Comparison of ENCODE assay signal across 23 cellular contexts in the genomic region with DNA sequence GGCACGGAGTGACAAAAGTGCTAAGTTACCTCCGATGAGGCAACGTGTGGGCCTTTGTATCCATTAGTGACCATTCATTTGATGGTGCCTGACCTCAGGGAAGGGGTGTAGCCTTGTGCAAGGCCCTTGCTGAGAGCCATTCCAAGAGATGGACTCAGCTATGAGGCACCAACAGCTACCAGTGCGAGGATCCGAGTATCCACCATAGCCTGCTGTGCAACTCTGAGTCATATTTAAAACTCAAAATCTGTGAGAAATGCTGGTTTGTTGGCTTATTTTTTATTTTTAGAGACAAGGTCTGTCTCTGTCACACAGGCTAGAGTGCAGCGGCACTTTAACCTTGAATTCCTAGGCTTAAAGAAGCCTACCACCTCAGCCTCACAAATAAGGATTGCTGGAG. TPM values are rescaled to one million over a fixed set of nuclear protein-coding genes. Genes with fewer than 3 reads are reported as not detected.
DNase-seq lines count a peak whose midpoint lies in the region; ATAC-seq, FAIRE-seq and TF ChIP-seq lines count a peak whose summit lies in the region.
"Had no signal": no experiment of that assay in that cellular context is flagged by ENCODE, and none has a peak within 500 bp of the region (broad histone marks: within the 10 kb centered on the region; RNA-seq: fewer than 3 reads in every experiment).

No MANE protein-coding gene starts in this region.

- no peaks in the 10 kb centered on the region for H3K27me3 ChIP-seq in CD8-positive, alpha-beta T cell (ENCODE audit: insufficient read depth, low read length)
- H3K27me3 ChIP-seq in keratinocyte (ENCODE audit: control insufficient read depth, extremely low read depth, insufficient read depth, low read length): no peaks in the 10 kb centered on the region

- no peaks in the 10 kb centered on the region for H4K20me1 ChIP-seq in keratinocyte (ENCODE audit: control insufficient read depth, extremely low read depth, insufficient read depth, low read length)

- CTCF ChIA-PET in A549 (lab: Yijun Ruan, JAX): interaction anchor here (1.2 to 7.3 kb wide), 5 partner anchors 24 to 222 kb away, joined by 3 to 56 read pairs (median 4); partner anchors contain the start of genes RAD52 and WNK1
- CTCF ChIA-PET in CD8-positive, alpha-beta T cell (lab: Charles Lee): interaction anchor here (1.8 to 4.2 kb wide), 2 partner anchors 11 to 25 kb away, joined by 7 to 44 read pairs; partner anchors contain the start of gene WNK1

- peak overlapping the region; percentile 44 for H3K4me2 ChIP-seq in A549
- no peak overlapping the region for H3K4me2 ChIP-seq in keratinocyte (ENCODE audit: control insufficient read depth, extremely low read depth, insufficient read depth, low read depth, low read length)
- H3K4me2 ChIP-seq: KMS-11 had no signal

- no peaks in the 10 kb centered on the region for H3K36me3 ChIP-seq in CD8-positive, alpha-beta T cell (ENCODE audit: insufficient read depth, low read length)
- no peaks in the 10 kb centered on the region for H3K36me3 ChIP-seq in keratinocyte (ENCODE audit: control insufficient read depth in 2 of 2, extremely low read depth in 1 of 2, insufficient read depth in 2 of 2, low read length in 2 of 2)
- H3K36me3 ChIP-seq: thoracic aorta had no signal

- TF ChIP-seq CTCF in A549 (IDR thresholded peaks at IDR 0.05) (no peak), keratinocyte (optimal IDR thresholded peaks at IDR 0.05 in 1 of 3, IDR thresholded peaks at IDR 0.05 in 1 of 3, conservative IDR thresholded peaks at IDR 0.05 in 1 of 3; ENCODE audit: extremely low read depth in 1 of 3, insufficient read depth in 2 of 3, low read length in 3 of 3) (no peak), glutamatergic neuron (IDR thresholded peaks at IDR 0.05; ENCODE audit: partially characterized antibody, unreplicated experiment) (no peak)
- TF ChIP-seq CTCF in CD8-positive, alpha-beta T cell (IDR thresholded peaks at IDR 0.05): no peak

- H3K79me2 ChIP-seq in keratinocyte (ENCODE audit: control insufficient read depth, insufficient read depth, low read length): no peaks in the 10 kb centered on the region

- DNase-seq in A549 (ENCODE audit: low read depth in 1 of 2, low spot score in 1 of 2) (no peak), T-helper 17 cell (no peak), keratinocyte (ENCODE audit: low read depth, low spot score) (no peak), putamen (ENCODE audit: low spot score) (no peak), DMS153 treated with DMSO at 0.1 percent for 48 hours (lab: John Stamatoyannopoulos, UW; ENCODE audit: unreplicated experiment) (no peak), glutamatergic neuron (no peak)
- no peak for DNase-seq in CD8-positive, alpha-beta T cell
- DNase-seq: cortex of kidney, left ventricle myocardium superior, mucosa of descending colon, NCI-H1417, NCI-H2171 treated with DMSO at 0.1 percent for 48 hours, NCI-H82, occipital lobe, small intestine, SW 1271 had no signal

- ATAC-seq in A549: peak in 1 of 2 experiments; percentile 34; a peak in 3 of 6 replicates
- no peak for ATAC-seq in CD8-positive, alpha-beta T cell
- ATAC-seq in T-helper 17 cell: no peak
- no peak for ATAC-seq in GM19467 (IDR thresholded peaks at IDR 0.05; ENCODE audit: unreplicated experiment)
- ATAC-seq: mucosa of descending colon had no signal

- H3K4me3 Mint-ChIP-seq in CD8-positive, alpha-beta T cell: no peak overlapping the region
- peak overlapping the region; percentile 41 for H3K4me3 Mint-ChIP-seq in T-helper 17 cell
- no peak overlapping the region for H3K4me3 Mint-ChIP-seq in glutamatergic neuron (ENCODE audit: unreplicated experiment)

- H3K27me3 Mint-ChIP-seq in CD8-positive, alpha-beta T cell (ENCODE audit: low read depth): no peaks in the 10 kb centered on the region
- H3K27me3 Mint-ChIP-seq in T-helper 17 cell: no peaks in the 10 kb centered on the region
- no peaks in the 10 kb centered on the region for H3K27me3 Mint-ChIP-seq in glutamatergic neuron (ENCODE audit: unreplicated experiment)

- dilution Hi-C loops in keratinocyte (cut with MboI; ENCODE audit: extremely low pct_ligation_motif_present, low sequenced_read_pairs): no loop called here

- intact Hi-C loops in CD8-positive, alpha-beta T cell (cut with DNase I, micrococcal nuclease): no loop called here

- TF ChIP-seq RAD21 in A549 (conservative IDR thresholded peaks at IDR 0.05 in 1 of 2, IDR thresholded peaks at IDR 0.05 in 1 of 2): no peak

- H3K9me3 Mint-ChIP-seq in CD8-positive, alpha-beta T cell: peaks cover 2% of the 10 kb centered on the region
- peaks cover 3% of the 10 kb centered on the region for H3K9me3 Mint-ChIP-seq in glutamatergic neuron (ENCODE audit: unreplicated experiment)

- TF ChIP-seq POLR2A in A549 (IDR thresholded peaks at IDR 0.05; ENCODE audit: low read length): no peak

- FAIRE-seq in A549 (lab: Jason Lieb, UNC) (no peak), keratinocyte (lab: Jason Lieb, UNC) (peak; percentile 17)
- FAIRE-seq: endothelial cell of umbilical vein, G401.6, GM12891, small intestine had no signal

- POLR2A ChIA-PET in A549 (lab: Yijun Ruan, JAX): interaction anchor here (0.6 kb wide), 1 partner anchor 23 kb away, joined by 3 read pairs; no protein-coding TSS in a partner anchor
- POLR2A ChIA-PET in CD8-positive, alpha-beta T cell (lab: Charles Lee): interaction anchor here (0.8 to 6.9 kb wide), 4 partner anchors 8 to 84 kb away, joined by 4 to 58 read pairs (median 6); partner anchors contain the start of gene WNK1

- H2AFZ ChIP-seq in keratinocyte (ENCODE audit: control insufficient read depth, low read length): no peak overlapping the region

- H3K9me3 ChIP-seq in A549: no peaks in the 10 kb centered on the region
- H3K9me3 ChIP-seq in CD8-positive, alpha-beta T cell (ENCODE audit: low read length): no peaks in the 10 kb centered on the region
- no peaks in the 10 kb centered on the region for H3K9me3 ChIP-seq in T-helper 17 cell (ENCODE audit: control insufficient read depth, low read length, poor library complexity, severe bottlenecking)
- no peaks in the 10 kb centered on the region for H3K9me3 ChIP-seq in keratinocyte (ENCODE audit: control insufficient read depth, low read depth, low read length)
- H3K9me3 ChIP-seq: mucosa of descending colon, thoracic aorta had no signal

- H3K4me3 ChIP-seq in A549 (no peak overlapping the region), keratinocyte (ENCODE audit: control insufficient read depth in 2 of 3, extremely low read depth in 1 of 3, insufficient read depth in 2 of 3, low read depth in 1 of 3, low read length in 3 of 3) (no peak overlapping the region)
- no peak overlapping the region for H3K4me3 ChIP-seq in CD8-positive, alpha-beta T cell (ENCODE audit: low read depth, low read length)
- H3K4me3 ChIP-seq: mucosa of descending colon, thoracic aorta had no signal

- H3K36me3 Mint-ChIP-seq in CD8-positive, alpha-beta T cell: no peaks in the 10 kb centered on the region
- no peaks in the 10 kb centered on the region for H3K36me3 Mint-ChIP-seq in T-helper 17 cell (ENCODE audit: low read depth)
- peaks cover 3% of the 10 kb centered on the region for H3K36me3 Mint-ChIP-seq in glutamatergic neuron (ENCODE audit: unreplicated experiment)

- H3K4me1 Mint-ChIP-seq in CD8-positive, alpha-beta T cell (ENCODE audit: low read depth): peaks cover 77% of the 10 kb centered on the region
- H3K4me1 Mint-ChIP-seq in T-helper 17 cell (peaks cover 36% of the 10 kb centered on the region), glutamatergic neuron (ENCODE audit: low read depth, unreplicated experiment) (peaks cover 1% of the 10 kb centered on the region)

- peaks cover 32% of the 10 kb centered on the region for H3K4me1 ChIP-seq in A549
- peaks cover 63% of the 10 kb centered on the region for H3K4me1 ChIP-seq in CD8-positive, alpha-beta T cell (ENCODE audit: insufficient read depth, low read length)
- H3K4me1 ChIP-seq in keratinocyte (ENCODE audit: control insufficient read depth, extremely low read depth, insufficient read depth, low read length): peaks cover 27% of the 10 kb centered on the region

- TF ChIP-seq EP300 in A549 (IDR thresholded peaks at IDR 0.05): no peak

- H3K9me1 ChIP-seq in keratinocyte (ENCODE audit: control insufficient read depth, extremely low read depth, insufficient read depth, low read length): no peaks in the 10 kb centered on the region

- H3K9ac ChIP-seq in keratinocyte (ENCODE audit: control insufficient read depth, extremely low read depth, insufficient read depth, low read length): no peak overlapping the region
- H3K9ac ChIP-seq: KMS-11 had no signal

- H3K27ac ChIP-seq in A549 (peak overlapping the region; percentile 36 to 61), keratinocyte (ENCODE audit: control insufficient read depth, insufficient read depth, low read length) (no peak overlapping the region)
- no peak overlapping the region for H3K27ac ChIP-seq in CD8-positive, alpha-beta T cell (ENCODE audit: low read depth, low read length)
- H3K27ac ChIP-seq: KMS-11, thoracic aorta had no signal

- WGBS in A549 (ENCODE audit: missing lambda C conversion rate): 78% methylated on average over 6 of the region's 6 CpGs

- peak overlapping the region; percentile 81 for H3K27ac Mint-ChIP-seq in CD8-positive, alpha-beta T cell
- H3K27ac Mint-ChIP-seq in T-helper 17 cell (peak overlapping the region; percentile 59), glutamatergic neuron (ENCODE audit: unreplicated experiment) (no peak overlapping the region)
- H3K27ac Mint-ChIP-seq: activated T-helper 2 cell treated with anti-CD3 and anti-CD28 coated beads, Interferon-gamma antibody, Interleukin-2, Interleukin-4, amounts not matched to agents 10 μg/mL and 5 μg/mL and 100 μg/mL, durations not matched to agents 14 hours and 24 hours and 36 hours had no signal

TF ChIP-seq in A549, 52 proteins besides CTCF, POLR2A, EP300 and RAD21 (continues in another document):
- TF ChIP-seq ZFP36 (IDR thresholded peaks at IDR 0.05; ENCODE audit: borderline replicate concordance, partially characterized antibody) (no peak), HOXB13 (CRISPR knock-in tag; IDR thresholded peaks at IDR 0.05; ENCODE audit: low read depth) (no peak)

RNA-seq across cellular contexts. Expression of gene WNK1, which starts 25.1 kb away (rescaled TPM):
- polyA plus RNA-seq in A549 (2011; rRNA removed): 98.0 and 175 TPM in 2 replicates
- polyA plus RNA-seq in A549 (2012; cell fraction: cytosol; rRNA removed): 61.5 and 98.3 TPM in 2 replicates
- polyA plus RNA-seq in A549 (2012; cell fraction: nucleus; rRNA removed): 114 and 124 TPM in 2 replicates
- 83.8 to 88.4 TPM (median 87.4 TPM) in 3 replicates for polyA plus RNA-seq in A549 (2017; fragmentation: RNase III; extraction: RNeasy Plus Mini Kit Qiagen cat#74134 plus additional on column Dnase treatment)
- 625 and 790 TPM in 2 replicates for polyA minus RNA-seq in A549 (2011; rRNA and poly(A)+ RNA removed)
- total RNA-seq in CD8-positive, alpha-beta T cell: 100 to 1,000 TPM; 142 to 157 TPM
- total RNA-seq in T-helper 17 cell: 100 to 1,000 TPM; 215 to 220 TPM
- 72.3 to 127 TPM (median 73.9 TPM) in 3 replicates for polyA plus RNA-seq in keratinocyte
- 360 TPM for polyA plus RNA-seq in keratinocyte (2011; ENCODE audit: low read depth)
- 92.3 and 106 TPM in 2 replicates for polyA plus RNA-seq in keratinocyte (2011; cell fraction: cytosol; rRNA removed)
- 202 and 258 TPM in 2 replicates for polyA plus RNA-seq in keratinocyte (2011; cell fraction: nucleus; rRNA removed)
- polyA plus RNA-seq in keratinocyte (2012; ENCODE audit: low replicate concordance): 79.1 and 106 TPM in 2 replicates
- 289 to 460 TPM (median 360 TPM) in 3 replicates for polyA minus RNA-seq in keratinocyte
- 279 TPM for polyA minus RNA-seq in keratinocyte (2011; cell fraction: cytosol; rRNA and poly(A)+ RNA removed)
- polyA minus RNA-seq in keratinocyte (2011; cell fraction: nucleus; rRNA and poly(A)+ RNA removed): 384 and 783 TPM in 2 replicates
- 182 TPM for total RNA-seq in glutamatergic neuron (ENCODE audit: unreplicated experiment)

Comparison
In these comparisons a context has a peak if more than half of its experiments do, and no peak if none do; other contexts are left out.
1. H3K27ac ChIP-seq: peak in A549 (2 of 2); none in CD8-positive, alpha-beta T cell (single experiment) and keratinocyte (single experiment).